Comparison of ENCODE assay signal across 8 cellular contexts in genomic region chr6:135053433-135053832, GRCh38. TPM values are rescaled to one million over a fixed set of nuclear protein-coding genes. Genes with fewer than 3 reads are reported as not detected.
A peak's percentile ranks its signal among the peaks of the same experiment; 100 is the strongest.
DNase-seq lines count a peak whose midpoint lies in the region; TF ChIP-seq lines count a peak whose summit lies in the region.

No MANE protein-coding gene starts in this region.

- no peaks in the 10 kb centered on the region for H3K27me3 ChIP-seq in PC-9 (ENCODE audit: insufficient read depth, low read depth)
- H3K27me3 ChIP-seq in endocrine pancreas (ENCODE audit: control insufficient read depth, insufficient read depth, low read length): no peaks in the 10 kb centered on the region
- H3K27me3 ChIP-seq in parathyroid adenoma (ENCODE audit: control insufficient read depth, insufficient read depth, low read length): no peaks in the 10 kb centered on the region

- H3K79me2 ChIP-seq in PC-9 (ENCODE audit: low read depth): peaks cover 59% of the 10 kb centered on the region
- peaks cover 18% of the 10 kb centered on the region for H3K79me2 ChIP-seq in parathyroid adenoma

- H3K36me3 ChIP-seq in PC-9 (ENCODE audit: low read depth) (peaks cover 7% of the 10 kb centered on the region; the same call in 1 of the 2 replicates), endocrine pancreas (ENCODE audit: control insufficient read depth, insufficient read depth, low read length) (no peaks in the 10 kb centered on the region), parathyroid adenoma (ENCODE audit: control insufficient read depth, insufficient read depth, low read length) (no peaks in the 10 kb centered on the region)

- CTCF ChIA-PET in PC-9 (lab: Charles Lee): no interaction called here

- no peaks in the 10 kb centered on the region for H3K9me2 ChIP-seq in PC-9 (ENCODE audit: insufficient read depth)

- intact Hi-C loops in PC-9 (cut with micrococcal nuclease; ENCODE audit: unreplicated experiment): no loop called here

- H3K4me1 ChIP-seq in PC-9 (replicated peaks; ENCODE audit: insufficient read depth): peaks cover 22% of the 10 kb centered on the region
- H3K4me1 ChIP-seq in endocrine pancreas (ENCODE audit: control insufficient read depth, insufficient read depth, low read length): peaks cover 15% of the 10 kb centered on the region
- peaks cover 3% of the 10 kb centered on the region for H3K4me1 ChIP-seq in parathyroid adenoma

- H4K20me1 ChIP-seq in PC-9 (ENCODE audit: insufficient read depth): peaks cover 11% of the 10 kb centered on the region

- H3K9ac ChIP-seq in endocrine pancreas (ENCODE audit: control insufficient read depth, insufficient read depth, low read length) (no peak overlapping the region), parathyroid adenoma (no peak overlapping the region)

- DNase-seq in PC-9 (no peak), putamen (ENCODE audit: low spot score) (no peak), NCI-H2029 (lab: John Stamatoyannopoulos, UW) (no peak), NCI-H2196 (lab: John Stamatoyannopoulos, UW; ENCODE audit: unreplicated experiment) (no peak), pons (ENCODE audit: low spot score) (no peak)

- H3K4me2 ChIP-seq in PC-9 (peak overlapping the region; percentile 86), parathyroid adenoma (ENCODE audit: low read length) (peak overlapping the region; percentile 97)

- H2AFZ ChIP-seq in PC-9: no peak overlapping the region
- H2AFZ ChIP-seq in parathyroid adenoma: no peak overlapping the region

- no peak for TF ChIP-seq CTCF in PC-9 (conservative IDR thresholded peaks at IDR 0.05)
- TF ChIP-seq CTCF in parathyroid adenoma (IDR thresholded peaks at IDR 0.05): no peak

- 0 out of 2 replicates have a peak overlapping the region, but pooled peaks have one; percentile 69 for H3K27ac ChIP-seq in PC-9
- no peak overlapping the region for H3K27ac ChIP-seq in parathyroid adenoma

- H3K4me3 ChIP-seq in GM08714 (ENCODE audit: low read length): peak overlapping the region; percentile 96; the same call in 1 of the 2 replicates
- H3K4me3 ChIP-seq in PC-9: peak overlapping the region; percentile 84; the same call in 1 of the 2 replicates
- peak overlapping the region; percentile 100 for H3K4me3 ChIP-seq in endocrine pancreas (ENCODE audit: control insufficient read depth, insufficient read depth, low read length)
- peak overlapping the region; percentile 90 for H3K4me3 ChIP-seq in parathyroid adenoma (ENCODE audit: low read depth, low read length)

- BruUV-seq in PC-9 (replicated peaks; lab: Mats Ljungman, UMichigan): no TSS peak

- H3F3A ChIP-seq in PC-9 (ENCODE audit: insufficient read depth, low read depth): no peaks in the 10 kb centered on the region

- H3K9me3 ChIP-seq in PC-9 (ENCODE audit: insufficient read depth, low read depth) (no peaks in the 10 kb centered on the region), endocrine pancreas (ENCODE audit: control insufficient read depth, low read length) (no peaks in the 10 kb centered on the region), parathyroid adenoma (ENCODE audit: control insufficient read depth, low read length) (no peaks in the 10 kb centered on the region)

- POLR2A ChIA-PET in PC-9 (lab: Charles Lee; ENCODE audit: unreplicated experiment): no interaction called here

RNA-seq across cellular contexts. Expression of gene HBS1L, which starts 1.2 kb away (rescaled TPM):
- 70.5 and 84.4 TPM in 2 replicates for total RNA-seq in PC-9 (2021)
